In the genomic region with DNA sequence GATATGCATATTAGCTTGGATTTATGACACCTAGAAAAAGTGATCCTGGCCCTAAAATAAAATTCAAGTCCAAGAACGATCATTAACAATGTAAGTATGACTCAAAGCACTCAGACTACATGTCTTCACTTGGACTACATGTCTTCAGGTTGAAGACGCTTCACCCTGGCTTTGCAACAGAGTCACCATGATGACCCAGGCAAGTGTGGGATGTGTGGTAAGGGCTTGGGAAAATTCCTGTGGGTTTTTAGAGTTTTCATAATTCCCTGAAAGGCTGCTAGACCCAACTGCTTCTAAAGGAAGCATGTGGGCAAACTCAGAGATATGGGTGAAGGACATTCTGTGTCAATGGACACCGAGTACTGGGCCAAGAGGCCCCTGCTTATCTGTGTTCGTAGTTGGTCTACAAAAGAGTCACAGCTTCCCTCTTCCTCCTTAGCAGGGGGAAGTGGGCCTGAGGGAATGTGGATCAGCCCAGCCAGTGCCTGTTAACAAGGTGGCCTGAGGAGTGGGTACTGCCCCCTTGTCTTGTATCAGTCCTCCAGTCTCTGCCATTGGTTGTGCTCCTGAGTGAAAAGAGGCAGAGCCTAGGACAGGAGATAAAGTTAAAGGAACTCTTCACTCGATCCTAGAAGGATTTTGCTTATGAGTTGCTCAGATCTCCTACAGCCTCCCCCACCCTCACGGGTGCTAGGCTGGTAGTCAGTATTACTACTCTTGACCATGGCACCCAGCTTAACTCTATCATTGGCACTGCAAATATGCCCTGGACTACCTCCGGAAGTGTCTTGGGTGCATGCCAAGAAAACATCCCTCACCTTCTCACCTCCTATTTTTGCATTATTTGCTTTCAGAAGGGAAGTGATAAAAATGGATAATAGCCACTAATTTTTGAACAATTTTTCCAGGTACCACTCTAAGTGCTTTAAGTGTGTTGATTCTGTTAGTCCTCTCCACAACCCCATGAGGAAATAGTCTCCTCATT, we compare ENCODE assay signal across 1 cellular context.
TF ChIP-seq lines count a peak whose summit lies in the region.

No MANE protein-coding gene starts in this region.

TF ChIP-seq in GM23338, 12 proteins besides CTCF, POLR2A, EP300 and RAD21 (continued from another document):
- TF ChIP-seq ZNF462 (CRISPR knock-in tag; IDR thresholded peaks at IDR 0.05) (no peak), CREB1 (CRISPR knock-in tag; IDR thresholded peaks at IDR 0.05; ENCODE audit: low read depth) (no peak), STAT1 (IDR thresholded peaks at IDR 0.05; ENCODE audit: unreplicated experiment) (no peak), ETS1 (IDR thresholded peaks at IDR 0.05) (no peak), POLR2AphosphoS5 (IDR thresholded peaks at IDR 0.05; ENCODE audit: low read depth) (no peak), ZNF331 (CRISPR knock-in tag; IDR thresholded peaks at IDR 0.05; ENCODE audit: low read depth) (no peak), EZH2 (IDR thresholded peaks at IDR 0.05; ENCODE audit: low read depth, unreplicated experiment) (no peak)
- TF ChIP-seq, protein P1, sequence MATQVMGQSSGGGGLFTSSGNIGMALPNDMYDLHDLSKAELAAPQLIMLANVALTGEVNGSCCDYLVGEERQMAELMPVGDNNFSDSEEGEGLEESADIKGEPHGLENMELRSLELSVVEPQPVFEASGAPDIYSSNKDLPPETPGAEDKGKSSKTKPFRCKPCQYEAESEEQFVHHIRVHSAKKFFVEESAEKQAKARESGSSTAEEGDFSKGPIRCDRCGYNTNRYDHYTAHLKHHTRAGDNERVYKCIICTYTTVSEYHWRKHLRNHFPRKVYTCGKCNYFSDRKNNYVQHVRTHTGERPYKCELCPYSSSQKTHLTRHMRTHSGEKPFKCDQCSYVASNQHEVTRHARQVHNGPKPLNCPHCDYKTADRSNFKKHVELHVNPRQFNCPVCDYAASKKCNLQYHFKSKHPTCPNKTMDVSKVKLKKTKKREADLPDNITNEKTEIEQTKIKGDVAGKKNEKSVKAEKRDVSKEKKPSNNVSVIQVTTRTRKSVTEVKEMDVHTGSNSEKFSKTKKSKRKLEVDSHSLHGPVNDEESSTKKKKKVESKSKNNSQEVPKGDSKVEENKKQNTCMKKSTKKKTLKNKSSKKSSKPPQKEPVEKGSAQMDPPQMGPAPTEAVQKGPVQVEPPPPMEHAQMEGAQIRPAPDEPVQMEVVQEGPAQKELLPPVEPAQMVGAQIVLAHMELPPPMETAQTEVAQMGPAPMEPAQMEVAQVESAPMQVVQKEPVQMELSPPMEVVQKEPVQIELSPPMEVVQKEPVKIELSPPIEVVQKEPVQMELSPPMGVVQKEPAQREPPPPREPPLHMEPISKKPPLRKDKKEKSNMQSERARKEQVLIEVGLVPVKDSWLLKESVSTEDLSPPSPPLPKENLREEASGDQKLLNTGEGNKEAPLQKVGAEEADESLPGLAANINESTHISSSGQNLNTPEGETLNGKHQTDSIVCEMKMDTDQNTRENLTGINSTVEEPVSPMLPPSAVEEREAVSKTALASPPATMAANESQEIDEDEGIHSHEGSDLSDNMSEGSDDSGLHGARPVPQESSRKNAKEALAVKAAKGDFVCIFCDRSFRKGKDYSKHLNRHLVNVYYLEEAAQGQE (IDR thresholded peaks at IDR 0.05; ENCODE audit: unreplicated experiment): no peak
